In the genomic region with DNA sequence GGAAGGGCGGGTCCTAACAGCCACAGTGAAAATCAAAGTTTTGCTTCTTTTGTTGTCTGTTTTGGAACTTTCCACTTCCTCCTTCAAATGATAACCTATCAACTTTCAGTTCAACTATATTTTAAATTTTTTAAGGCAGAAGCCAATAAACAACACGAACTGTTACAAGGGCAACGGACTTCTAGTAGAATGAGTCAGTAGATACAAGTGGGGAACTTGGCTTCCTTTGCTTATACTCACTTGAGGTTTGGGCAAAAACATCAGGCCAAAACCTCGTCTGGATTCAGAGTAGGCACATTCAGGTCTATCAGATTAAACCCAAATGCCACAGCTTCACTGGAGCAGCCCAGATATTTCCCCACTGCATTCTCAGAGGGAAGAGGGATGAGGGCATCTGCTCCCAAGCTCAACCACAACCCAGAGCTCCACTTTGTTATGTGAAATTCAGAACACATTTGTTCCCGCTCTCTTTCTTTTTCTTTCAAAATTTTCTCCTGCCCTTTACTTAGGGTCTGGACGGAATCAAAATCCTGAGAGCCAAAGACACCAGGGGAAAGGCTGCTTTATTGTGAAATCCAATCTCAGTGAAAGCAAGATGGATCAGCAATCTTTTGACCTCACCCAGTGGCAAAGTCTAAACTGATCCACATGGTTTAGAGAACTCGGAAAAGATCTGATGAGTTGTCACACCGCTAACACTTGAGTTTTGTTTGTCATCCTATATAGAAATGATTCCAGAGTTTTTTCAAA, we compare ENCODE assay signal across 10 cellular contexts.
DNase-seq lines count a peak whose midpoint lies in the region; ATAC-seq and TF ChIP-seq lines count a peak whose summit lies in the region.
"Had no signal": no experiment of that assay in that cellular context is flagged by ENCODE, and none has a peak within 500 bp of the region (broad histone marks: within the 10 kb centered on the region; RNA-seq: fewer than 3 reads in every experiment).

No MANE protein-coding gene starts in this region.

- H3K4me3 ChIP-seq in MG63 = no peak overlapping the region
- H3K4me3 ChIP-seq in choroid plexus epithelial cell (ENCODE audit: low read depth, low read length) = no peak overlapping the region
- no peak overlapping the region for H3K4me3 ChIP-seq in skeletal muscle satellite cell (ENCODE audit: low read length)
- no peak overlapping the region for H3K4me3 ChIP-seq in thyroid gland (replicated peaks in 1 of 3)
- H3K4me3 ChIP-seq: SK-N-MC had no signal

- H3K27me3 ChIP-seq in MG63 (no peaks in the 10 kb centered on the region), skeletal muscle satellite cell (ENCODE audit: control insufficient read depth, insufficient read depth, low read length) (no peaks in the 10 kb centered on the region), thyroid gland (no peaks in the 10 kb centered on the region)

- ATAC-seq in HG03354 (IDR thresholded peaks at IDR 0.05; ENCODE audit: poor library complexity, severe bottlenecking, unreplicated experiment) = no peak
- no peak for ATAC-seq in GM19328 (IDR thresholded peaks at IDR 0.05; ENCODE audit: unreplicated experiment)
- ATAC-seq: HCT116 had no signal

- DNase-seq in GM13976 (ENCODE audit: low spot score) (peak; percentile 31), MG63 (peak; percentile 71), choroid plexus epithelial cell (ENCODE audit: low read depth) (peak; percentile 47), ureter (ENCODE audit: low spot score) (no peak), thyroid gland (no peak)

- peak overlapping the region in 1 of 3 donors; percentile 14 for H3K27ac ChIP-seq in thyroid gland
- H3K27ac ChIP-seq: SK-N-MC had no signal

- H3K9me3 ChIP-seq in MG63 (no peaks in the 10 kb centered on the region), skeletal muscle satellite cell (replicated peaks; ENCODE audit: low read length) (no peaks in the 10 kb centered on the region), thyroid gland (no peaks in the 10 kb centered on the region)

- in situ Hi-C loops in GM13976 (cut with MboI; ENCODE audit: low sequenced_read_pairs, unreplicated experiment) = no loop called here

- intact Hi-C loops in thyroid gland (cut with DNase I) = no loop called here

- WGBS in thyroid gland, 2 donors = 70 to 74% methylated on average over 8 of the region's 8 CpGs

- no peak for TF ChIP-seq POLR2A in thyroid gland (IDR thresholded peaks at IDR 0.05)

- peak overlapping the region; percentile 40 for H3K9ac ChIP-seq in skeletal muscle satellite cell (ENCODE audit: low read depth, low read length)

- TF ChIP-seq CTCF in GM13976 (IDR thresholded peaks at IDR 0.05; ENCODE audit: borderline replicate concordance, control extremely low read depth, extremely low read depth, insufficient read depth, missing control alignments) (no peak), choroid plexus epithelial cell (conservative IDR thresholded peaks at IDR 0.05; ENCODE audit: low read depth, low read length) (no peak), thyroid gland (IDR thresholded peaks at IDR 0.05) (no peak)

- peak overlapping the region; percentile 3 for H3K4me2 ChIP-seq in skeletal muscle satellite cell (ENCODE audit: low read length)

- no peaks in the 10 kb centered on the region for H3K36me3 ChIP-seq in MG63
- H3K36me3 ChIP-seq in skeletal muscle satellite cell (ENCODE audit: insufficient read depth, low read length) = no peaks in the 10 kb centered on the region
- H3K36me3 ChIP-seq in thyroid gland = no peaks in the 10 kb centered on the region

- H3K4me1 ChIP-seq in skeletal muscle satellite cell (ENCODE audit: control insufficient read depth, insufficient read depth, low read length) = peaks cover 17% of the 10 kb centered on the region
- no peaks in the 10 kb centered on the region for H3K4me1 ChIP-seq in thyroid gland

Comparison
In these comparisons a context has a peak if more than half of its experiments do, and no peak if none do; other contexts are left out.
1. DNase-seq: peak in GM13976 (single experiment), MG63 (single experiment) and choroid plexus epithelial cell (single experiment); none in ureter (single experiment) and thyroid gland (0 of 2).